In the genomic region with DNA sequence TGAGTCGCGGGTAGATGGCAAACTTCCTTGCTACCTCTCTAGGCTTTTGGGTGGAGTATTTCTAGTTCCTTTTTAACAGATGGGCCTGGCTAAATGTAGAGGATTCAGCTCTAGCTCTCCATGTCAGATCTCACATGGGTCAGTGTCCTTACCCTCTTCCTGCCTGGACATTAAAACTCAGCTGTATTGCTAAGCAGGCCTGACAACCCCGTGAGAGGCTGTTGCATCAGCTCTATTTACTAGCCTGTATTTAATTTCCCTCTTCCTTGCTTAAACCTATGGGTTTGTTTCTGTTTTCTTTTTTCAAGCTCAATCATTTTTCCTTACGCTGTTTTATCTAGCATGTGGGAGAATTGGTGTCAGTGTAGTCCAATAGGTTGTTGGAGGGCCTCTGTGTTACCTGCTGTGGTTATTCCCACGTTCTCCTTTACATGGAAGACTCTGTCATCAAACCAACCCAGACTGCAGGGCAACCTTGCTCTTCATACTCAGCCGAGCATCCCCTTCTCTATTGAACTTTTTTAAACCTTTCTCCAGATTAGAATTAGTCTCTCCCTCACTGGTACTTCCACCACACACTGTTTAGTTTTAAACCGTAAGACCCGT, we compare ENCODE assay signal across 13 cellular contexts.
DNase-seq lines count a peak whose midpoint lies in the region; ATAC-seq, FAIRE-seq and TF ChIP-seq lines count a peak whose summit lies in the region.
"Had no signal": no experiment of that assay in that cellular context is flagged by ENCODE, and none has a peak within 500 bp of the region (broad histone marks: within the 10 kb centered on the region; RNA-seq: fewer than 3 reads in every experiment).

No MANE protein-coding gene starts in this region.

- POLR2A ChIA-PET in A549 (lab: Yijun Ruan, JAX): interaction anchor here (0.5 kb wide), 1 partner anchor 25 kb away, joined by 3 read pairs; no protein-coding TSS in a partner anchor

- H3K4me2 ChIP-seq in A549: peak overlapping the region; percentile 71; the same call in 1 of the 3 replicates

- peak overlapping the region; percentile 53 to 74; a peak in 5 of 6 replicates for H3K27ac ChIP-seq in A549
- H3K27ac ChIP-seq in left lung: peak overlapping the region in 1 of 2 donors; percentile 61
- H3K27ac ChIP-seq in psoas muscle: no peak overlapping the region

- intact Hi-C loops in left lung (cut with DNase I): no loop called here
- intact Hi-C loops in psoas muscle (cut with DNase I): no loop called here

- TF ChIP-seq CTCF in A549 (IDR thresholded peaks at IDR 0.05) (no peak), left lung (IDR thresholded peaks at IDR 0.05) (no peak), psoas muscle (IDR thresholded peaks at IDR 0.05) (no peak), omental fat pad (IDR thresholded peaks at IDR 0.05) (no peak)

- ATAC-seq in A549 (no peak), left lung (peak; percentile 66), GM18517 (IDR thresholded peaks at IDR 0.05; ENCODE audit: unreplicated experiment) (no peak), psoas muscle (no peak), omental fat pad (ENCODE audit: low FRiP score) (no peak)
- ATAC-seq: stimulated activated naive CD8-positive, alpha-beta T cell treated with anti-CD3 and anti-CD28 coated beads, Interleukin-15, Interleukin-2, amounts not matched to agents 100 U/mL and 50 U/mL, for 24 hours had no signal

- peaks cover 22% of the 10 kb centered on the region for H3K4me1 ChIP-seq in A549
- peaks cover 0 to 34% of the 10 kb centered on the region in 2 donors for H3K4me1 ChIP-seq in left lung
- H3K4me1 ChIP-seq in psoas muscle: no peaks in the 10 kb centered on the region

- no peak for DNase-seq in A549 (ENCODE audit: low read depth in 1 of 2, low spot score in 1 of 2)
- peak; percentile 29 for DNase-seq in H4 (ENCODE audit: low spot score)
- DNase-seq in dedifferentiated amniotic fluid mesenchymal stem cell (ENCODE audit: extremely low spot score): peak; percentile 38
- DNase-seq in left lung: peak in 1 of 2 donors; percentile 52
- no peak for DNase-seq in NCI-H524 treated with DMSO at 0.1 percent for 48 hours (lab: John Stamatoyannopoulos, UW)
- DNase-seq in psoas muscle: no peak
- DNase-seq in omental fat pad (ENCODE audit: low spot score): no peak
- DNase-seq: H7; stimulated activated naive CD8-positive, alpha-beta T cell treated with anti-CD3 and anti-CD28 coated beads, Interleukin-15, Interleukin-2, amounts not matched to agents 100 U/mL and 50 U/mL, for 24 hours had no signal

- no peak for TF ChIP-seq RAD21 in A549 (conservative IDR thresholded peaks at IDR 0.05 in 1 of 2, IDR thresholded peaks at IDR 0.05 in 1 of 2)

- no peak for TF ChIP-seq POLR2A in A549 (IDR thresholded peaks at IDR 0.05; ENCODE audit: low read length)

- FAIRE-seq in A549 (lab: Jason Lieb, UNC): no peak
- FAIRE-seq: bronchial epithelial cell, G401.6 had no signal

- CTCF ChIA-PET in A549 (lab: Yijun Ruan, JAX): no interaction called here

- H3K36me3 ChIP-seq in left lung (no peaks in the 10 kb centered on the region), psoas muscle (ENCODE audit: insufficient read depth in 1 of 2, low read depth in 1 of 2) (no peaks in the 10 kb centered on the region)

- TF ChIP-seq EP300 in A549 (IDR thresholded peaks at IDR 0.05): no peak

- WGBS in A549 (ENCODE audit: missing lambda C conversion rate): 85% methylated on average over 8 of the region's 8 CpGs
- 89 to 92% (median 90%) methylated on average over 8 of the region's 8 CpGs for WGBS in psoas muscle, 3 donors

- H3K27me3 ChIP-seq in left lung (no peaks in the 10 kb centered on the region), psoas muscle (ENCODE audit: insufficient read depth in 3 of 3, low read length in 2 of 3) (no peaks in the 10 kb centered on the region)
- H3K27me3 ChIP-seq: BLaER1 treated with 17β-estradiol and CSF1 and Interleukin-3, amounts not matched to agents 10 nM and 100 nM had no signal

- no peak overlapping the region for H3K4me3 ChIP-seq in A549
- H3K4me3 ChIP-seq in left lung: no peak overlapping the region
- no peak overlapping the region for H3K4me3 ChIP-seq in psoas muscle
- H3K4me3 ChIP-seq: BLaER1 treated with 17β-estradiol and CSF1 and Interleukin-3, amounts not matched to agents 10 nM and 100 nM had no signal

- H3K9me3 ChIP-seq in A549 (no peaks in the 10 kb centered on the region), left lung (no peaks in the 10 kb centered on the region), psoas muscle (no peaks in the 10 kb centered on the region)

TF ChIP-seq in A549, 52 proteins besides CTCF, POLR2A, EP300 and RAD21:
- TF ChIP-seq ZSCAN20 (CRISPR knock-in tag; IDR thresholded peaks at IDR 0.05): no peak
- no peak for TF ChIP-seq NFE2L2 (conservative IDR thresholded peaks at IDR 0.05; ENCODE audit: low read length)
- TF ChIP-seq POLR2AphosphoS2 (conservative IDR thresholded peaks at IDR 0.05; ENCODE audit: low read length): no peak
- TF ChIP-seq HOXB13 (CRISPR knock-in tag; IDR thresholded peaks at IDR 0.05; ENCODE audit: low read depth): no peak
- no peak for TF ChIP-seq NR3C1 (IDR thresholded peaks at IDR 0.05)
- TF ChIP-seq PHF8 (IDR thresholded peaks at IDR 0.05; ENCODE audit: borderline replicate concordance, low read depth): no peak

Comparison
In these comparisons a context has a peak if more than half of its experiments do, and no peak if none do; other contexts are left out.
1. DNase-seq: peak in H4 (single experiment) and dedifferentiated amniotic fluid mesenchymal stem cell (single experiment); none in A549 (0 of 2), NCI-H524 treated with DMSO at 0.1 percent for 48 hours (single experiment), psoas muscle (0 of 2) and omental fat pad (single experiment).